Comparison of ENCODE assay signal across 1 cellular context in genomic region chr17:44152875-44153274, GRCh38.
TF ChIP-seq lines count a peak whose summit lies in the region.

No MANE protein-coding gene starts in this region.

TF ChIP-seq in HepG2, 621 proteins besides CTCF, POLR2A, EP300 and RAD21:
- TF ChIP-seq ZNF775 (CRISPR knock-in tag; IDR thresholded peaks at IDR 0.05; ENCODE audit: borderline replicate concordance) (no peak), SETDB1 (CRISPR knock-in tag; IDR thresholded peaks at IDR 0.05; ENCODE audit: borderline replicate concordance) (no peak), ZNF564 (CRISPR knock-in tag; IDR thresholded peaks at IDR 0.05) (no peak), CHD4 (IDR thresholded peaks at IDR 0.05; ENCODE audit: borderline replicate concordance, low read length) (no peak), FOSL1 (CRISPR knock-in tag; IDR thresholded peaks at IDR 0.05; ENCODE audit: borderline replicate concordance) (no peak), ZSCAN25 (CRISPR knock-in tag; IDR thresholded peaks at IDR 0.05) (no peak), KDM4B (CRISPR knock-in tag; IDR thresholded peaks at IDR 0.05) (no peak), KLF15 (CRISPR knock-in tag; IDR thresholded peaks at IDR 0.05; ENCODE audit: borderline replicate concordance) (no peak)
